In genomic region chr3:29679967-29680366, GRCh38 we compare ENCODE assay signal across 20 cellular contexts.
"Had no signal": no experiment of that assay in that cellular context is flagged by ENCODE, and none has a peak within 500 bp of the region (broad histone marks: within the 10 kb centered on the region; RNA-seq: fewer than 3 reads in every experiment).

No MANE protein-coding gene starts in this region.

- ATAC-seq: esophagus mucosa; heart left ventricle; left lung; lower lobe of right lung; mucosa of descending colon; naive thymus-derived CD8-positive, alpha-beta T cell; sciatic nerve; stimulated activated naive B cell treated with anti-CD40 and anti-IgM and Interleukin-4, amounts not matched to agents 10 μg/mL and 1 μg/mL and 100 μg/mL, for 72 hours; stimulated activated naive CD8-positive, alpha-beta T cell treated with anti-CD3 and anti-CD28 coated beads, Interleukin-15, amount 100 ng/mL, for 72 hours had no signal

- H3K27me3 Mint-ChIP-seq: memory B cell; naive thymus-derived CD8-positive, alpha-beta T cell; stimulated activated naive B cell treated with anti-CD40 and anti-IgM and Interleukin-4, amounts not matched to agents 10 μg/mL and 1 μg/mL and 100 μg/mL, for 72 hours; stimulated activated naive CD8-positive, alpha-beta T cell treated with anti-CD3 and anti-CD28 coated beads, Interleukin-15, amount 100 ng/mL, for 72 hours had no signal

- H3K27me3 ChIP-seq: heart left ventricle, left lung had no signal

- H3K36me3 Mint-ChIP-seq: memory B cell; naive thymus-derived CD8-positive, alpha-beta T cell; stimulated activated naive B cell treated with anti-CD40 and anti-IgM and Interleukin-4, amounts not matched to agents 10 μg/mL and 1 μg/mL and 100 μg/mL, for 72 hours had no signal

- H3K27ac Mint-ChIP-seq: memory B cell; naive thymus-derived CD8-positive, alpha-beta T cell; stimulated activated naive B cell treated with anti-CD40 and anti-IgM and Interleukin-4, amounts not matched to agents 10 μg/mL and 1 μg/mL and 100 μg/mL, for 72 hours; stimulated activated naive CD8-positive, alpha-beta T cell treated with anti-CD3 and anti-CD28 coated beads, Interleukin-15, amount 100 ng/mL, for 72 hours had no signal

- H3K4me3 ChIP-seq: heart left ventricle, left lung, lower lobe of right lung, mucosa of descending colon, skin epidermis, thoracic aorta had no signal

- H3K36me3 ChIP-seq: heart left ventricle, left lung, lower lobe of right lung, thoracic aorta had no signal

- H3K9me3 ChIP-seq: lower lobe of right lung, mucosa of descending colon, thoracic aorta had no signal

- DNase-seq: effector memory CD4-positive, alpha-beta T cell; heart left ventricle; hippocampal formation; left lung; lower lobe of right lung; mucosa of descending colon; naive thymus-derived CD8-positive, alpha-beta T cell; stimulated activated CD4-positive, alpha-beta T cell treated with anti-CD3 and anti-CD28 coated beads, Interleukin-2, amount 100 ng/mL, for 24 hours; stimulated activated CD4-positive, alpha-beta T cell treated with anti-CD3 and anti-CD28 coated beads, Interleukin-4, amount 100 ng/mL, for 4 hours; stimulated activated naive B cell treated with anti-CD40 and anti-IgM and Interleukin-4, amounts not matched to agents 10 μg/mL and 1 μg/mL and 100 μg/mL, for 72 hours; stimulated activated naive CD8-positive, alpha-beta T cell treated with anti-CD3 and anti-CD28 coated beads, Interleukin-15, amount 100 ng/mL, for 72 hours; trophoblast cell had no signal

- FAIRE-seq: endometrium, frontal cortex, islet of Langerhans had no signal

- H3K4me3 Mint-ChIP-seq: memory B cell; naive thymus-derived CD8-positive, alpha-beta T cell; stimulated activated naive B cell treated with anti-CD40 and anti-IgM and Interleukin-4, amounts not matched to agents 10 μg/mL and 1 μg/mL and 100 μg/mL, for 72 hours; stimulated activated naive CD8-positive, alpha-beta T cell treated with anti-CD3 and anti-CD28 coated beads, Interleukin-15, amount 100 ng/mL, for 72 hours had no signal

- H3K4me1 Mint-ChIP-seq: memory B cell; naive thymus-derived CD8-positive, alpha-beta T cell; stimulated activated naive B cell treated with anti-CD40 and anti-IgM and Interleukin-4, amounts not matched to agents 10 μg/mL and 1 μg/mL and 100 μg/mL, for 72 hours; stimulated activated naive CD8-positive, alpha-beta T cell treated with anti-CD3 and anti-CD28 coated beads, Interleukin-15, amount 100 ng/mL, for 72 hours had no signal

- H3K27ac ChIP-seq: heart left ventricle, left lung, lower lobe of right lung, skin epidermis, thoracic aorta had no signal
